ENCODE assay signal across 9 cellular contexts in the genomic region with DNA sequence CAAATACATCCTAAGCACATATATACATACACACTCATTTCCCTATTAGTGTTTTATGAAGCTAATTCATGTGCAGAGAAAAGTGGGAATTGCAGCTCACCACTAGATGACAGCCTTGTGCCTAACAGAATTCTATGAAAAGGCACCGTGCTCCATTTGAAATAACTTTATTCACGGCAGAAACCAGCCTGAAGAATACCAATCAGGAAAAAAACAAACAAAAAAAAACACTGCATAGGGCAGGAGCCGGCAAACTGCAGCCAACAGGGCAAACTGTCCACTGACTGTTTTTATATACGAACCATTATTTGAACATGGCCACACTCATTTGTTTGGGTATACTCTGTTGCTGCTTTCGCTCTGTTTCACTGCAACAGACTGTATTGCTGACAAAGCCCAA. TPM values are rescaled to one million over a fixed set of nuclear protein-coding genes. Genes with fewer than 3 reads are reported as not detected.
DNase-seq lines count a peak whose midpoint lies in the region; ATAC-seq, FAIRE-seq and TF ChIP-seq lines count a peak whose summit lies in the region.
"Had no signal": no experiment of that assay in that cellular context is flagged by ENCODE, and none has a peak within 500 bp of the region (broad histone marks: within the 10 kb centered on the region; RNA-seq: fewer than 3 reads in every experiment).

No MANE protein-coding gene starts in this region.

- TF ChIP-seq EP300 in K562 (IDR thresholded peaks at IDR 0.05; ENCODE audit: low read length): no peak
- TF ChIP-seq EP300 in transverse colon (IDR thresholded peaks at IDR 0.05; ENCODE audit: low read depth): no peak

- no peaks in the 10 kb centered on the region for H3K9me1 ChIP-seq in K562 (ENCODE audit: control insufficient read depth, insufficient read depth, low read length)

- TF ChIP-seq RAD21 in K562 (CRISPR knock-in tag; conservative IDR thresholded peaks at IDR 0.05 in 1 of 2, IDR thresholded peaks at IDR 0.05 in 1 of 2): peak; percentile 70 to 85

- POLR2A ChIA-PET in K562 (lab: Yijun Ruan, JAX): no interaction called here

- 44% methylated on average over 5 of the region's 5 CpGs for WGBS in K562 (ENCODE audit: insufficient coverage, low coverage, missing lambda C conversion rate)
- WGBS in transverse colon (ENCODE audit: low coverage in 1 of 2), 2 donors: 23 to 39% methylated on average over 4 to 5 of the region's 5 CpGs

- H3K4me1 ChIP-seq in K562 (replicated peaks in 1 of 2; ENCODE audit: control insufficient read depth in 2 of 2, insufficient read depth in 2 of 2, low read length in 2 of 2) (no peaks in the 10 kb centered on the region), transverse colon (peaks cover 0 to 22% (median 17%) of the 10 kb centered on the region in 4 donors)

- H3K79me2 ChIP-seq in K562 (ENCODE audit: control insufficient read depth, insufficient read depth, low read length): no peaks in the 10 kb centered on the region

- H3K27me3 ChIP-seq in K562 (ENCODE audit: control insufficient read depth in 2 of 2, insufficient read depth in 2 of 2, low read length in 2 of 2) (no peaks in the 10 kb centered on the region), transverse colon (no peaks in the 10 kb centered on the region)
- H3K27me3 ChIP-seq: BLaER1 had no signal

- DNase-seq in NCI-H1092 treated with DMSO at 0.1 percent for 48 hours (lab: John Stamatoyannopoulos, UW) (peak; percentile 34), NCI-H1092 (lab: John Stamatoyannopoulos, UW) (no peak), NCI-H1694 (lab: John Stamatoyannopoulos, UW) (peak; percentile 32), K562 (ENCODE audit: extremely low read depth in 1 of 4, low spot score in 3 of 4) (peak in 2 of 4 experiments; percentile 11 to 43), kidney tubule cell (ENCODE audit: low spot score) (peak; percentile 48), transverse colon (no peak), COLO668 (lab: John Stamatoyannopoulos, UW; ENCODE audit: unreplicated experiment) (no peak)

- in situ Hi-C loops in K562 (cut with MboI): no loop called here
- in situ Hi-C loops in transverse colon (cut with MboI; ENCODE audit: low pct_ligation_motif_present in 1 of 4, low pct_unique_long_range_greater_than_20kb in 1 of 4, low sequenced_read_pairs in 3 of 4): no loop called here

- no peak for TF ChIP-seq POLR2A in K562 (conservative IDR thresholded peaks at IDR 0.05)
- no peak for TF ChIP-seq POLR2A in transverse colon (IDR thresholded peaks at IDR 0.05)

- H2AFZ ChIP-seq in K562 (ENCODE audit: low read depth, low read length): no peak overlapping the region

- no peaks in the 10 kb centered on the region for H4K20me1 ChIP-seq in K562 (replicated peaks; ENCODE audit: control insufficient read depth, insufficient read depth, low read length)
- H4K20me1 ChIP-seq: BLaER1 had no signal

- intact Hi-C loops in K562 (cut with micrococcal nuclease) (loop anchor here (5.0 kb wide), 2 partner anchors 78 to 253 kb away; no protein-coding TSS in a partner anchor), transverse colon (cut with DNase I; ENCODE audit: low total_unique reads) (loop anchor here (5.0 kb wide), 1 partner anchor 372 kb away; no protein-coding TSS in a partner anchor)

- TF ChIP-seq CTCF in K562 (IDR thresholded peaks at IDR 0.05 in 2 of 3, conservative IDR thresholded peaks at IDR 0.05 in 1 of 3; ENCODE audit: insufficient read depth in 2 of 3, low read depth in 1 of 3, low read length in 3 of 3): peak; percentile 51 to 86 (median 66)
- peak; percentile 46 to 58 (median 52) for TF ChIP-seq CTCF in transverse colon (IDR thresholded peaks at IDR 0.05)

- peaks cover 46% of the 10 kb centered on the region; the same call in 2 of the 3 replicates for H3K36me3 ChIP-seq in K562 (ENCODE audit: control insufficient read depth, insufficient read depth, low read length)
- peaks cover 0 to 7% (median 0%) of the 10 kb centered on the region in 4 donors for H3K36me3 ChIP-seq in transverse colon

- no peak overlapping the region for H3K27ac ChIP-seq in K562 (ENCODE audit: extremely low read depth, low read depth, low read length)
- H3K27ac ChIP-seq in transverse colon: no peak overlapping the region
- H3K27ac ChIP-seq: BLaER1 had no signal

- H3K9me3 ChIP-seq in K562 (replicated peaks; ENCODE audit: control insufficient read depth, insufficient read depth, low read depth, low read length) (no peaks in the 10 kb centered on the region), transverse colon (no peaks in the 10 kb centered on the region)

- no TSS peak for BruUV-seq in K562 (replicated peaks; lab: Mats Ljungman, UMichigan)

- no peak overlapping the region for H3K4me3 ChIP-seq in K562
- peak overlapping the region in 1 of 4 donors; percentile 16 for H3K4me3 ChIP-seq in transverse colon
- H3K4me3 ChIP-seq: BLaER1 had no signal

- CTCF ChIA-PET in K562 (lab: Yijun Ruan, JAX; ENCODE audit: low intra/inter-chr PET ratio): interaction anchor here (1.7 kb wide), 1 partner anchor 101 kb away, joined by 4 read pairs; no protein-coding TSS in a partner anchor

- H3K4me2 ChIP-seq in K562 (ENCODE audit: insufficient read depth, low read length): no peak overlapping the region
- H3K4me2 ChIP-seq: BLaER1 had no signal

- peak; percentile 72 for FAIRE-seq in K562 (lab: Jason Lieb, UNC)

- H3K9ac ChIP-seq in K562 (ENCODE audit: insufficient read depth in 1 of 2, low read depth in 2 of 2, low read length in 2 of 2): no peak overlapping the region
- H3K9ac ChIP-seq: BLaER1 had no signal

- ATAC-seq in K562 (peak; percentile 76), GM18520 (IDR thresholded peaks at IDR 0.05; ENCODE audit: unreplicated experiment) (no peak)

TF ChIP-seq in K562, 482 proteins besides CTCF, POLR2A, EP300 and RAD21 (continues in another document):
- TF ChIP-seq CHD2 (IDR thresholded peaks at IDR 0.05; ENCODE audit: low read depth, low read length): no peak
- TF ChIP-seq SNRNP70 (optimal IDR thresholded peaks at IDR 0.05; ENCODE audit: low read depth, low read length): no peak
- no peak for TF ChIP-seq GABPA (tag; conservative IDR thresholded peaks at IDR 0.05; ENCODE audit: low read depth)
- 0 out of 2 replicates have a peak, but pooled peaks have one; percentile 23 for TF ChIP-seq C11orf30 (IDR thresholded peaks at IDR 0.05; ENCODE audit: low read depth)
- peak; percentile 56 for TF ChIP-seq SMC3 (conservative IDR thresholded peaks at IDR 0.05; ENCODE audit: insufficient read depth, low read depth, low read length)
- TF ChIP-seq SIRT6 (IDR thresholded peaks at IDR 0.05; ENCODE audit: low read depth, low read length): no peak
- no peak for TF ChIP-seq ETV6 (IDR thresholded peaks at IDR 0.05; ENCODE audit: borderline replicate concordance in 1 of 2, low read depth in 2 of 2, low read length in 1 of 2)
- no peak for TF ChIP-seq ETV6 (CRISPR knock-in tag; IDR thresholded peaks at IDR 0.05; ENCODE audit: borderline replicate concordance)
- no peak for TF ChIP-seq NFIC (IDR thresholded peaks at IDR 0.05)
- TF ChIP-seq ZNF586 (CRISPR knock-in tag; conservative IDR thresholded peaks at IDR 0.05): no peak
- TF ChIP-seq ZNF146 (CRISPR knock-in tag; IDR thresholded peaks at IDR 0.05; ENCODE audit: unreplicated experiment): no peak

RNA-seq across cellular contexts. Expression of gene ERMP1, which starts 33.6 kb away (rescaled TPM):
- total RNA-seq in K562 (2011; cell fraction: chromatin; rRNA removed; ENCODE audit: low replicate concordance): 33.3 and 50.1 TPM in 2 replicates
- 21.5 and 22.9 TPM in 2 replicates for total RNA-seq in K562 (2011; cell fraction: nucleolus; rRNA removed)
- 40.9 and 50.4 TPM in 2 replicates for total RNA-seq in K562 (2011; cell fraction: nucleoplasm; rRNA removed)
- 8.5 and 9.4 TPM in 2 replicates for total RNA-seq in K562 (2014; rRNA removed)
- total RNA-seq in K562 (2014; rRNA removed; fragmentation: Illumina TruSeq; extraction: Trizol): 12.6 and 14.5 TPM in 2 replicates
- total RNA-seq in K562 (2015; rRNA removed; fragmentation: Illumina TruSeq; extraction: Trizol): 15.7 and 17.7 TPM in 2 replicates
- 12.0 and 14.5 TPM in 2 replicates for total RNA-seq in K562 (2021)
- 24.6 and 26.3 TPM in 2 replicates for polyA plus RNA-seq in K562 (2011; rRNA removed)
- polyA plus RNA-seq in K562 (2011; cell fraction: cytosol; rRNA removed): 8.6 and 21.4 TPM in 2 replicates
- 16.4 and 20.7 TPM in 2 replicates for polyA plus RNA-seq in K562 (2011; cell fraction: nucleus; rRNA removed)
- 12.3 and 25.2 TPM in 2 replicates for polyA plus RNA-seq in K562 (2012)
- polyA plus RNA-seq in K562 (2014; fragmentation: Illumina TruSeq; extraction: Trizol): 11.1 and 12.9 TPM in 2 replicates
- polyA plus RNA-seq in K562 (2014; fragmentation: Nextera tagmentation; extraction: Ambion mirVana): 1 to 10 TPM; 2.5 to 4.6 TPM
- polyA plus RNA-seq in K562 (2014; rRNA removed): 7.1 and 8.3 TPM in 2 replicates
- polyA minus RNA-seq in K562 (2011; rRNA and poly(A)+ RNA removed): 44.8 and 50.2 TPM in 2 replicates
- polyA minus RNA-seq in K562 (2011; cell fraction: cytosol; rRNA and poly(A)+ RNA removed): 21.6 and 22.4 TPM in 2 replicates
- polyA minus RNA-seq in K562 (2011; cell fraction: nucleus; rRNA and poly(A)+ RNA removed): 11.3 and 20.2 TPM in 2 replicates
- 10 to 100 TPM; 33.3 to 46.2 (median 34.8) TPM for total RNA-seq in transverse colon

Comparison
In these comparisons a context has a peak if more than half of its experiments do, and no peak if none do; other contexts are left out.
1. DNase-seq: peak in NCI-H1092 treated with DMSO at 0.1 percent for 48 hours (single experiment), NCI-H1694 (single experiment) and kidney tubule cell (single experiment); none in NCI-H1092 (single experiment), transverse colon (single experiment) and COLO668 (single experiment).